In genomic region chrX:134530845-134531244, GRCh38 we compare ENCODE assay signal across 33 cellular contexts.
"Had no signal": no experiment of that assay in that cellular context is flagged by ENCODE, and none has a peak within 500 bp of the region (broad histone marks: within the 10 kb centered on the region; RNA-seq: fewer than 3 reads in every experiment).

No MANE protein-coding gene starts in this region.

- DNase-seq: Karpas-422, Kasumi-1, MG63, MM.1S, MV-4-11, NCI-H1048, NCI-H1092, NCI-H1092 treated with DMSO at 0.1 percent for 48 hours, NCI-H1105, NCI-H1105 treated with DMSO at 0.1 percent for 48 hours, NCI-H1417, NCI-H1417 treated with DMSO at 0.1 percent for 48 hours, NCI-H1436, NCI-H1436 treated with DMSO at 0.1 percent for 48 hours, NCI-H146, NCI-H1694, NCI-H1694 treated with DMSO at 0.1 percent for 48 hours, NCI-H187, NCI-H187 treated with DMSO at 0.1 percent for 48 hours, NCI-H1930, NCI-H2029, NCI-H2029 treated with DMSO at 0.1 percent for 48 hours, NCI-H2081, NCI-H2081 treated with DMSO at 0.1 percent for 48 hours, NCI-H2107, NCI-H2171, NCI-H2171 treated with DMSO at 0.1 percent for 48 hours, NCI-H2227 treated with DMSO at 0.1 percent for 48 hours, NCI-H226, NCI-H345, NCI-H446, NCI-H446 treated with DMSO at 0.1 percent for 48 hours, NCI-H510A had no signal
